ENCODE assay signal across 8 cellular contexts in the genomic region with DNA sequence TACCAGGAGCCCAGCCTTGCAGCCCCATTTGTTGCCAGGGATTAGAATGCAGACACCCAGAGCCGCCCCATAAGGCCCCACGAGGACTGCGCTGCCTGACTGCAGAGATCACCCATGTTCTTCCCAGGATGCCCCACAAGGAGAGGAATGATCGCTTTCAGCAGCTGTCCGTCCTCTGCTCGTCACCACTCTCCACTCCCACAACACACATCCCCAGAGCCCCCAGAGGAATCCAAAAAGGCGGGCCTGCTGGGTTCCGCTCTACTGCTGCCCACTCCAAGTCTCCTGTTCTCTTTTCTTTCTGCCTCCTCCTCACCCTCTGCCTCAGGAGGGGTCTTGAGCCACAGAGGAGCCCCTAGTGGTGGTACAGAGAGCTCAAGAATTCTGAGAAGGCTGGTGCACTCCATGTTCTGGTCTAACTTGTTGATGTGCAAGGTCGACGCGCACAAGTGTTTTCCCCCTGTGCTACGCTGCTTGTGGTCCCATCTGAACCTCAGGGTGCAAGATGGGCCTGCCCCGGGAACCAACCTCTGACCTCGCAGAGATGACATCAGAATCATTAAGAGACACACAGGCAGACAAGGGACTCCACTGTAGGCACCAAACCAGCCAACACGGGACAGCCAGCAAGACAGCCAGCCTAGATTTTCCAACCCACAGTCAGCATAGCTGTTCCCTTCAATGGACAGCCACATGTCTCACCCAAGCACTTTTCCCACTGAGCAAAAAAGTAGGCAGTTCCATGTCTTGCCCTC. TPM values are rescaled to one million over a fixed set of nuclear protein-coding genes. Genes with fewer than 3 reads are reported as not detected.
DNase-seq lines count a peak whose midpoint lies in the region; ATAC-seq and TF ChIP-seq lines count a peak whose summit lies in the region.

No MANE protein-coding gene starts in this region.

- no peak for TF ChIP-seq CTCF in C4-2B (conservative IDR thresholded peaks at IDR 0.05)

- DNase-seq in NCI-H82 treated with DMSO at 0.1 percent for 48 hours (lab: John Stamatoyannopoulos, UW; ENCODE audit: unreplicated experiment) (peak; percentile 8), kidney tubule cell (ENCODE audit: low spot score) (no peak), HuH-7.5 (ENCODE audit: low spot score) (no peak)
- no peak for DNase-seq in effector memory CD8-positive, alpha-beta T cell
- peak; percentile 76 for DNase-seq in natural killer cell treated with Interleukin-12 subunit alpha and Interleukin-12 subunit beta and Interleukin-15 and Interleukin-18, amount 100 ng/mL, for 72 hours (ENCODE audit: low spot score)

- peak overlapping the region; percentile 56 to 94 for H3K27ac Mint-ChIP-seq in effector memory CD8-positive, alpha-beta T cell
- peak overlapping the region; percentile 99 for H3K27ac Mint-ChIP-seq in natural killer cell treated with Interleukin-12 subunit alpha and Interleukin-12 subunit beta and Interleukin-15 and Interleukin-18, amount 100 ng/mL, for 72 hours

- H3K4me1 Mint-ChIP-seq in effector memory CD8-positive, alpha-beta T cell (ENCODE audit: low read depth in 2 of 2) = peaks cover 78 to 81% of the 10 kb centered on the region in 2 donors
- peaks cover 64 to 75% of the 10 kb centered on the region in 2 donors for H3K4me1 Mint-ChIP-seq in natural killer cell treated with Interleukin-12 subunit alpha and Interleukin-12 subunit beta and Interleukin-15 and Interleukin-18, amount 100 ng/mL, for 72 hours (ENCODE audit: low read depth in 2 of 2)

- peak overlapping the region; percentile 78 for H3K27ac ChIP-seq in C4-2B

- H3K27me3 Mint-ChIP-seq in effector memory CD8-positive, alpha-beta T cell = no peaks in the 10 kb centered on the region
- H3K27me3 Mint-ChIP-seq in natural killer cell treated with Interleukin-12 subunit alpha and Interleukin-12 subunit beta and Interleukin-15 and Interleukin-18, amount 100 ng/mL, for 72 hours = no peaks in the 10 kb centered on the region

- peak; percentile 11 for ATAC-seq in effector memory CD8-positive, alpha-beta T cell (replicated peaks)
- peak; percentile 54 to 78 for ATAC-seq in natural killer cell treated with Interleukin-12 subunit alpha and Interleukin-12 subunit beta and Interleukin-15 and Interleukin-18, amount 100 ng/mL, for 72 hours
- ATAC-seq in HG03097 (IDR thresholded peaks at IDR 0.05; ENCODE audit: low FRiP score, unreplicated experiment) (no peak), GM21526 (IDR thresholded peaks at IDR 0.05; ENCODE audit: low FRiP score, unreplicated experiment) (no peak)

- H3K36me3 Mint-ChIP-seq in effector memory CD8-positive, alpha-beta T cell (ENCODE audit: insufficient read depth) = peaks cover 43% of the 10 kb centered on the region
- no peaks in the 10 kb centered on the region for H3K36me3 Mint-ChIP-seq in natural killer cell treated with Interleukin-12 subunit alpha and Interleukin-12 subunit beta and Interleukin-15 and Interleukin-18, amount 100 ng/mL, for 72 hours

- H3K9me3 Mint-ChIP-seq in effector memory CD8-positive, alpha-beta T cell = no peaks in the 10 kb centered on the region
- no peaks in the 10 kb centered on the region for H3K9me3 Mint-ChIP-seq in natural killer cell treated with Interleukin-12 subunit alpha and Interleukin-12 subunit beta and Interleukin-15 and Interleukin-18, amount 100 ng/mL, for 72 hours

- peak overlapping the region; percentile 57 to 65 for H3K4me3 Mint-ChIP-seq in effector memory CD8-positive, alpha-beta T cell
- H3K4me3 Mint-ChIP-seq in natural killer cell treated with Interleukin-12 subunit alpha and Interleukin-12 subunit beta and Interleukin-15 and Interleukin-18, amount 100 ng/mL, for 72 hours = peak overlapping the region; percentile 85

RNA-seq across cellular contexts. Expression of gene PXN, which starts 30.0 kb away (rescaled TPM):
- total RNA-seq in natural killer cell treated with Interleukin-12 subunit alpha and Interleukin-12 subunit beta and Interleukin-15 and Interleukin-18, amount 100 ng/mL, for 72 hours = 100 to 1,000 TPM; 133 to 160 TPM

RNA-seq across cellular contexts. Expression of gene RPLP0, which starts 34.6 kb away (rescaled TPM):
- 1,000 to 10,000 TPM; 1,757 to 2,186 TPM for total RNA-seq in natural killer cell treated with Interleukin-12 subunit alpha and Interleukin-12 subunit beta and Interleukin-15 and Interleukin-18, amount 100 ng/mL, for 72 hours

RNA-seq across cellular contexts. Expression of gene GCN1, which starts 41.0 kb away (rescaled TPM):
- total RNA-seq in natural killer cell treated with Interleukin-12 subunit alpha and Interleukin-12 subunit beta and Interleukin-15 and Interleukin-18, amount 100 ng/mL, for 72 hours = 100 to 1,000 TPM; 126 to 311 TPM

RNA-seq across cellular contexts. Expression of gene RNU4-2, which starts 56.2 kb away (rescaled TPM):
- total RNA-seq in natural killer cell treated with Interleukin-12 subunit alpha and Interleukin-12 subunit beta and Interleukin-15 and Interleukin-18, amount 100 ng/mL, for 72 hours = 1,000 to 10,000 TPM; 6,345 to 8,722 TPM

RNA-seq across cellular contexts. Expression of gene RNU4-1, which starts 57.5 kb away (rescaled TPM):
- total RNA-seq in natural killer cell treated with Interleukin-12 subunit alpha and Interleukin-12 subunit beta and Interleukin-15 and Interleukin-18, amount 100 ng/mL, for 72 hours = 1,000 to 10,000 TPM; 1,386 to 2,161 TPM

Comparison
In these comparisons a context has a peak if more than half of its experiments do, and no peak if none do; other contexts are left out.
1. DNase-seq: peak in NCI-H82 treated with DMSO at 0.1 percent for 48 hours (single experiment) and natural killer cell treated with Interleukin-12 subunit alpha and Interleukin-12 subunit beta and Interleukin-15 and Interleukin-18, amount 100 ng/mL, for 72 hours (single experiment); none in effector memory CD8-positive, alpha-beta T cell (0 of 3), kidney tubule cell (single experiment) and HuH-7.5 (single experiment).
2. ATAC-seq: peak in effector memory CD8-positive, alpha-beta T cell (single experiment) and natural killer cell treated with Interleukin-12 subunit alpha and Interleukin-12 subunit beta and Interleukin-15 and Interleukin-18, amount 100 ng/mL, for 72 hours (2 of 2); none in HG03097 (single experiment) and GM21526 (single experiment).